ENCODE assay signal across 9 cellular contexts in genomic region chr5:146877178-146877681, GRCh38. TPM values are rescaled to one million over a fixed set of nuclear protein-coding genes. Genes with fewer than 3 reads are reported as not detected.
DNase-seq lines count a peak whose midpoint lies in the region; ATAC-seq and TF ChIP-seq lines count a peak whose summit lies in the region.
"Had no signal": no experiment of that assay in that cellular context is flagged by ENCODE, and none has a peak within 500 bp of the region (broad histone marks: within the 10 kb centered on the region; RNA-seq: fewer than 3 reads in every experiment).

No MANE protein-coding gene starts in this region.

- no peaks in the 10 kb centered on the region for H3K9me3 Mint-ChIP-seq in progenitor cell of endocrine pancreas (ENCODE audit: low read depth)

- H3K27ac Mint-ChIP-seq in progenitor cell of endocrine pancreas: no peak overlapping the region

- TF ChIP-seq POLR2A in esophagus squamous epithelium (IDR thresholded peaks at IDR 0.05): no peak

- H3K27me3 ChIP-seq in esophagus squamous epithelium: peaks cover 0 to 38% (median 0%) of the 10 kb centered on the region in 4 donors

- peaks cover 79% of the 10 kb centered on the region for H3K27me3 Mint-ChIP-seq in progenitor cell of endocrine pancreas

- H3K4me1 Mint-ChIP-seq in progenitor cell of endocrine pancreas (ENCODE audit: low read depth): peaks cover 7% of the 10 kb centered on the region

- H3K27ac ChIP-seq in esophagus squamous epithelium: no peak overlapping the region

- no peak for ATAC-seq in HG03095 (IDR thresholded peaks at IDR 0.05; ENCODE audit: unreplicated experiment)
- no peak for ATAC-seq in activated CD4-positive, CD25-positive, alpha-beta regulatory T cell treated with anti-CD3 and anti-CD28 coated beads, Interleukin-2, amount 50 U/mL, for 24 hours
- ATAC-seq: K562 had no signal

- DNase-seq in GM20000 (ENCODE audit: low spot score) (peak; percentile 21), RPMI8226 (peak; percentile 41), esophagus squamous epithelium (lab: John Stamatoyannopoulos, UW) (no peak), progenitor cell of endocrine pancreas (ENCODE audit: low spot score, unreplicated experiment) (no peak), NAMALWA (ENCODE audit: low spot score) (no peak), 8988T (no peak)

- no peaks in the 10 kb centered on the region for H3K36me3 Mint-ChIP-seq in progenitor cell of endocrine pancreas (ENCODE audit: insufficient read depth)

- intact Hi-C loops in esophagus squamous epithelium (cut with DNase I): no loop called here

- no peaks in the 10 kb centered on the region for H3K9me3 ChIP-seq in esophagus squamous epithelium

- 4% methylated on average over 14 of the region's 14 CpGs for WGBS in esophagus squamous epithelium, 2 donors

- TF ChIP-seq CTCF in GM20000 (IDR thresholded peaks at IDR 0.05; ENCODE audit: extremely low read depth, missing control alignments) (no peak), esophagus squamous epithelium (IDR thresholded peaks at IDR 0.05) (no peak), progenitor cell of endocrine pancreas (IDR thresholded peaks at IDR 0.05; ENCODE audit: unreplicated experiment) (no peak)

- peak overlapping the region; percentile 63 for H3K4me3 Mint-ChIP-seq in progenitor cell of endocrine pancreas (ENCODE audit: low read depth)

- H3K36me3 ChIP-seq in esophagus squamous epithelium: no peaks in the 10 kb centered on the region

- H3K4me1 ChIP-seq in esophagus squamous epithelium: peaks cover 13 to 30% (median 21%) of the 10 kb centered on the region in 3 donors

- peak overlapping the region; percentile 40 to 68 (median 60) for H3K4me3 ChIP-seq in esophagus squamous epithelium
- H3K4me3 ChIP-seq: K562 had no signal

RNA-seq across cellular contexts. Expression of gene PPP2R2B, which starts 1.3 kb away (rescaled TPM):
- total RNA-seq in esophagus squamous epithelium: 1 to 10 TPM in 2 of 4 donors, under 1 TPM in 2; 0.53 to 2.0 (median 1.1) TPM
- 1.8 and 3.5 TPM in 2 replicates for total RNA-seq in progenitor cell of endocrine pancreas
- total RNA-seq: K562 had no signal

Comparison
In these comparisons a context has a peak if more than half of its experiments do, and no peak if none do; other contexts are left out.
1. DNase-seq: peak in GM20000 (single experiment) and RPMI8226 (single experiment); none in esophagus squamous epithelium (single experiment), progenitor cell of endocrine pancreas (single experiment), NAMALWA (single experiment) and 8988T (single experiment).